8 cellular contexts compared by ENCODE assay signal in genomic region chr19:41307954-41308449, GRCh38. TPM values are rescaled to one million over a fixed set of nuclear protein-coding genes. Genes with fewer than 3 reads are reported as not detected.
DNase-seq lines count a peak whose midpoint lies in the region; ATAC-seq and TF ChIP-seq lines count a peak whose summit lies in the region.

No MANE protein-coding gene starts in this region.

- peak overlapping the region; percentile 73 for H3K9ac ChIP-seq in muscle layer of colon (ENCODE audit: low read length)

- peak overlapping the region; percentile 76 for H3K27ac ChIP-seq in cardiac muscle cell
- peak overlapping the region; percentile 72 for H3K27ac ChIP-seq in muscle layer of colon (ENCODE audit: low read depth, low read length)
- peak overlapping the region; percentile 45 for H3K27ac ChIP-seq in urinary bladder (ENCODE audit: low read depth)

- ATAC-seq in left ventricle myocardium superior (no peak), GM18867 (IDR thresholded peaks at IDR 0.05; ENCODE audit: unreplicated experiment) (no peak)

- DNase-seq in cardiac muscle cell (ENCODE audit: low read depth in 1 of 2, low spot score in 1 of 2) = no peak
- DNase-seq in left ventricle myocardium superior = no peak
- DNase-seq in stimulated activated naive CD4-positive, alpha-beta T cell treated with Interleukin-2 at 50 U/mL for 16 hours (lab: John Stamatoyannopoulos, UW) = no peak
- DNase-seq in GOT3 (lab: John Stamatoyannopoulos, UW) = no peak

- peaks cover 51% of the 10 kb centered on the region for H3K4me1 Mint-ChIP-seq in brain

- H3K4me3 ChIP-seq in cardiac muscle cell (no peak overlapping the region), muscle layer of colon (ENCODE audit: low read depth in 1 of 2, low read length in 2 of 2) (peak overlapping the region; percentile 3 to 97), urinary bladder (ENCODE audit: low read depth, low read length) (no peak overlapping the region)

- H3K27me3 Mint-ChIP-seq in brain = peaks cover 5% of the 10 kb centered on the region

- H3K4me3 Mint-ChIP-seq in brain = peak overlapping the region; percentile 98 to 100 (median 99)

- peaks cover 46% of the 10 kb centered on the region for H3K36me3 ChIP-seq in cardiac muscle cell
- H3K36me3 ChIP-seq in muscle layer of colon (ENCODE audit: insufficient read depth, low read length) = peaks cover 61% of the 10 kb centered on the region
- H3K36me3 ChIP-seq in urinary bladder (ENCODE audit: insufficient read depth) = peaks cover 3% of the 10 kb centered on the region

- peaks cover 45% of the 10 kb centered on the region for H3K36me3 Mint-ChIP-seq in brain

- intact Hi-C loops in left ventricle myocardium superior (cut with micrococcal nuclease) = no loop called here

- H3K9me3 ChIP-seq in cardiac muscle cell (ENCODE audit: low read depth) = no peaks in the 10 kb centered on the region
- no peaks in the 10 kb centered on the region for H3K9me3 ChIP-seq in muscle layer of colon (ENCODE audit: low read length)

- H3K4me1 ChIP-seq in cardiac muscle cell (ENCODE audit: low read depth) (peaks cover 9% of the 10 kb centered on the region), muscle layer of colon (ENCODE audit: insufficient read depth, low read length) (peaks cover 33% of the 10 kb centered on the region), urinary bladder (ENCODE audit: insufficient read depth) (no peaks in the 10 kb centered on the region)

- 46% methylated on average over 4 of the region's 4 CpGs for WGBS in urinary bladder

- H3K27ac Mint-ChIP-seq in brain = peak overlapping the region; percentile 97 to 100 (median 99)

- TF ChIP-seq CTCF in cardiac muscle cell (IDR thresholded peaks at IDR 0.05; ENCODE audit: low read depth, low read length) (no peak), brain (conservative IDR thresholded peaks at IDR 0.05) (no peak)

- peaks cover 0 to 5% (median 0%) of the 10 kb centered on the region in 5 experiments for H3K9me3 Mint-ChIP-seq in brain

- H3K27me3 ChIP-seq in cardiac muscle cell (no peaks in the 10 kb centered on the region), muscle layer of colon (ENCODE audit: control insufficient read depth in 1 of 2, insufficient read depth in 2 of 2, low read length in 2 of 2) (no peaks in the 10 kb centered on the region)

RNA-seq across cellular contexts. Expression of gene CCDC97, which starts 2.0 kb away (rescaled TPM):
- total RNA-seq in cardiac muscle cell (24.6 and 25.2 TPM in 2 replicates), left ventricle myocardium superior (15.9 TPM), urinary bladder (7.2 TPM)
- polyA plus RNA-seq in cardiac muscle cell (29.7 and 32.4 TPM in 2 replicates), brain (ENCODE audit: insufficient read depth, low read depth, low replicate concordance) (32.4 TPM), urinary bladder (18.0 TPM)

RNA-seq across cellular contexts. Expression of gene HNRNPUL1, which starts 43.8 kb away (rescaled TPM):
- 159 and 195 TPM in 2 replicates for total RNA-seq in cardiac muscle cell
- polyA plus RNA-seq in cardiac muscle cell = 148 and 216 TPM in 2 replicates
- total RNA-seq in left ventricle myocardium superior = 128 TPM
- 329 TPM for polyA plus RNA-seq in brain (ENCODE audit: insufficient read depth, low read depth, low replicate concordance)
- 79.3 TPM for total RNA-seq in urinary bladder
- polyA plus RNA-seq in urinary bladder = 123 TPM

RNA-seq across cellular contexts. Expression of gene TGFB1, which starts 45.7 kb away (rescaled TPM):
- 19.4 and 32.6 TPM in 2 replicates for total RNA-seq in cardiac muscle cell
- 34.8 and 52.3 TPM in 2 replicates for polyA plus RNA-seq in cardiac muscle cell
- 13.2 TPM for total RNA-seq in left ventricle myocardium superior
- 11.2 TPM for polyA plus RNA-seq in brain (ENCODE audit: insufficient read depth, low read depth, low replicate concordance)
- total RNA-seq in urinary bladder = 9.2 TPM
- polyA plus RNA-seq in urinary bladder = 58.9 TPM

RNA-seq across cellular contexts. Expression of gene B9D2, which starts 55.9 kb away (rescaled TPM):
- total RNA-seq in cardiac muscle cell = 5.3 and 7.8 TPM in 2 replicates
- polyA plus RNA-seq in cardiac muscle cell = 10.8 and 10.9 TPM in 2 replicates
- total RNA-seq in left ventricle myocardium superior = 3.7 TPM
- polyA plus RNA-seq in brain (ENCODE audit: insufficient read depth, low read depth, low replicate concordance) = 11.8 TPM
- 1.9 TPM for total RNA-seq in urinary bladder
- polyA plus RNA-seq in urinary bladder = 10.0 TPM

Comparison
In these comparisons a context has a peak if more than half of its experiments do, and no peak if none do; other contexts are left out.
1. H3K4me3 ChIP-seq: peak in muscle layer of colon (2 of 2); none in cardiac muscle cell (single experiment) and urinary bladder (single experiment).
2. Peak in every context shown above with its lines, with median percentiles within 50 percentile points of each other: H3K27ac ChIP-seq.